Comparison of ENCODE assay signal across 8 cellular contexts in genomic region chr13:28718538-28719226, GRCh38. TPM values are rescaled to one million over a fixed set of nuclear protein-coding genes. Genes with fewer than 3 reads are reported as not detected.
DNase-seq lines count a peak whose midpoint lies in the region; ATAC-seq and TF ChIP-seq lines count a peak whose summit lies in the region.

A gene with protein sequence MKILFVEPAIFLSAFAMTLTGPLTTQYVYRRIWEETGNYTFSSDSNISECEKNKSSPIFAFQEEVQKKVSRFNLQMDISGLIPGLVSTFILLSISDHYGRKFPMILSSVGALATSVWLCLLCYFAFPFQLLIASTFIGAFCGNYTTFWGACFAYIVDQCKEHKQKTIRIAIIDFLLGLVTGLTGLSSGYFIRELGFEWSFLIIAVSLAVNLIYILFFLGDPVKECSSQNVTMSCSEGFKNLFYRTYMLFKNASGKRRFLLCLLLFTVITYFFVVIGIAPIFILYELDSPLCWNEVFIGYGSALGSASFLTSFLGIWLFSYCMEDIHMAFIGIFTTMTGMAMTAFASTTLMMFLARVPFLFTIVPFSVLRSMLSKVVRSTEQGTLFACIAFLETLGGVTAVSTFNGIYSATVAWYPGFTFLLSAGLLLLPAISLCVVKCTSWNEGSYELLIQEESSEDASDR (minus strand): TSS chr13:28718970. CDS start chr13:28717998, 972 bp downstream.

- H3K9me3 ChIP-seq in heart right ventricle = no peaks in the 10 kb centered on the region
- H3K9me3 ChIP-seq in upper lobe of right lung = no peaks in the 10 kb centered on the region

- no peaks in the 10 kb centered on the region for H3K9me3 Mint-ChIP-seq in progenitor cell of endocrine pancreas (ENCODE audit: low read depth)

- WGBS in heart right ventricle, 2 donors = 0% methylated on average over 79 of the region's 79 CpGs

- H3K36me3 ChIP-seq in heart right ventricle (peaks cover 0 to 6% (median 0%) of the 10 kb centered on the region in 9 donors), upper lobe of right lung (no peaks in the 10 kb centered on the region)

- peaks cover 28% of the 10 kb centered on the region for H3K4me1 Mint-ChIP-seq in progenitor cell of endocrine pancreas (ENCODE audit: low read depth)

- peak; percentile 95 for DNase-seq in NCI-H1092 treated with DMSO at 0.1 percent for 48 hours (lab: John Stamatoyannopoulos, UW)
- DNase-seq in T-helper 1 cell = peak; percentile 92 to 97 (median 93)
- peak; percentile 98 for DNase-seq in amniotic epithelial cell (ENCODE audit: low read depth)
- DNase-seq in heart right ventricle = peak; percentile 100
- DNase-seq in progenitor cell of endocrine pancreas (ENCODE audit: low spot score, unreplicated experiment) = peak; percentile 97
- DNase-seq in upper lobe of right lung = peak; percentile 99

- H3K27me3 ChIP-seq in heart right ventricle = no peaks in the 10 kb centered on the region
- H3K27me3 ChIP-seq in upper lobe of right lung = no peaks in the 10 kb centered on the region

- ATAC-seq in HG02588 (IDR thresholded peaks at IDR 0.05; ENCODE audit: unreplicated experiment) (peak; percentile 99), heart right ventricle (peak; percentile 97 to 99 (median 98)), upper lobe of right lung (peak; percentile 99)

- H3K4me1 ChIP-seq in heart right ventricle (peaks cover 6 to 51% (median 39%) of the 10 kb centered on the region in 9 donors), upper lobe of right lung (peaks cover 24% of the 10 kb centered on the region)

- peak; percentile 31; the same call in 2 of the 3 replicates for TF ChIP-seq CTCF in GM12872 (IDR thresholded peaks at IDR 0.05; ENCODE audit: insufficient read depth, low read depth, low read length)
- TF ChIP-seq CTCF in heart right ventricle (IDR thresholded peaks at IDR 0.05) = peak in 4 of 9 donors; percentile 15 to 41 (median 30)
- TF ChIP-seq CTCF in progenitor cell of endocrine pancreas (IDR thresholded peaks at IDR 0.05; ENCODE audit: unreplicated experiment) = peak; percentile 24
- peak; percentile 28 for TF ChIP-seq CTCF in upper lobe of right lung (IDR thresholded peaks at IDR 0.05)

- H3K4me3 ChIP-seq in heart right ventricle (peak within 1 kb of the TSS; percentile 57 to 94 (median 76)), upper lobe of right lung (peak within 1 kb of the TSS; percentile 73)

- peak within 1 kb of the TSS; percentile 92 to 100 (median 99) for H3K27ac ChIP-seq in heart right ventricle
- peak within 1 kb of the TSS; percentile 98 for H3K27ac ChIP-seq in upper lobe of right lung

- H3K36me3 Mint-ChIP-seq in progenitor cell of endocrine pancreas (ENCODE audit: insufficient read depth) = no peaks in the 10 kb centered on the region

- H3K4me3 Mint-ChIP-seq in progenitor cell of endocrine pancreas (ENCODE audit: low read depth) = peak within 1 kb of the TSS; percentile 78

- peak within 1 kb of the TSS; percentile 92 for H3K27ac Mint-ChIP-seq in progenitor cell of endocrine pancreas

- intact Hi-C loops in heart right ventricle (cut with DNase I) = loop anchor here in 7 of 10 donors (1.0 to 10.0 kb wide), 9 partner anchors 34 to 79 kb away; partner anchors contain the start of gene POMP (in 2 of the 7)
- intact Hi-C loops in upper lobe of right lung (cut with DNase I) = no loop called here

- H3K27me3 Mint-ChIP-seq in progenitor cell of endocrine pancreas = peaks cover 29% of the 10 kb centered on the region

RNA-seq across cellular contexts. Expression of the gene that starts here (rescaled TPM):
- total RNA-seq in heart right ventricle (10 to 100 TPM in 9 of 10 donors, 1 to 10 TPM in 1; 9.1 to 19.3 (median 13.0) TPM), progenitor cell of endocrine pancreas (3.3 and 3.5 TPM in 2 replicates), upper lobe of right lung (20.2 TPM)
- polyA plus RNA-seq in heart right ventricle = 10 to 100 TPM; 10.6 to 13.8 TPM

Comparison
In these comparisons a context has a peak if more than half of its experiments do, and no peak if none do; other contexts are left out.
1. Peak in every context shown above with its lines: DNase-seq, ATAC-seq, H3K4me3 ChIP-seq and H3K27ac ChIP-seq.